Comparison of ENCODE assay signal across 15 cellular contexts in genomic region chrX:94400488-94400887, GRCh38.
DNase-seq lines count a peak whose midpoint lies in the region; ATAC-seq and TF ChIP-seq lines count a peak whose summit lies in the region.
"Had no signal": no experiment of that assay in that cellular context is flagged by ENCODE, and none has a peak within 500 bp of the region (broad histone marks: within the 10 kb centered on the region; RNA-seq: fewer than 3 reads in every experiment).

No MANE protein-coding gene starts in this region.

- H2AFZ ChIP-seq in neural progenitor cell (replicated peaks): no peak overlapping the region

- H3F3A ChIP-seq in neural progenitor cell (ENCODE audit: low read depth): no peaks in the 10 kb centered on the region

- intact Hi-C loops in posterior vena cava (cut with DNase I): no loop called here

- no peaks in the 10 kb centered on the region for H3K79me2 ChIP-seq in neural progenitor cell (ENCODE audit: low read depth)

- H3K4me2 ChIP-seq in neural progenitor cell: no peak overlapping the region

- no peaks in the 10 kb centered on the region for H3K36me3 Mint-ChIP-seq in neural progenitor cell

- H3K36me3 ChIP-seq in GM06990 (ENCODE audit: control insufficient read depth, insufficient read depth, low read length): no peaks in the 10 kb centered on the region
- H3K36me3 ChIP-seq in neural progenitor cell: no peaks in the 10 kb centered on the region
- H3K36me3 ChIP-seq: cardiac muscle cell had no signal

- H3K4me3 Mint-ChIP-seq in neural progenitor cell: no peak overlapping the region
- H3K4me3 Mint-ChIP-seq: stimulated activated naive CD8-positive, alpha-beta T cell treated with anti-CD3 and anti-CD28 coated beads, Interleukin-15, amount 100 ng/mL, for 72 hours; T-helper 1 cell treated with Interleukin-12 subunit alpha and Interleukin-12 subunit beta and Interleukin-4 antibody, amounts not matched to agents 30 μg/mL and 1 μg/mL, for 36 hours had no signal

- H3K9ac ChIP-seq in neural progenitor cell: no peak overlapping the region

- peaks cover 6% of the 10 kb centered on the region for H3K9me3 Mint-ChIP-seq in neural progenitor cell
- H3K9me3 Mint-ChIP-seq: T-helper 1 cell treated with Interleukin-12 subunit alpha and Interleukin-12 subunit beta and Interleukin-4 antibody, amounts not matched to agents 30 μg/mL and 1 μg/mL, for 36 hours had no signal

- H4K20me1 ChIP-seq in neural progenitor cell (ENCODE audit: low read depth): no peaks in the 10 kb centered on the region

- TF ChIP-seq CTCF in GM06990 (IDR thresholded peaks at IDR 0.05; ENCODE audit: insufficient read depth, low read length, poor library complexity, severe bottlenecking) (no peak), GM20000 (IDR thresholded peaks at IDR 0.05; ENCODE audit: extremely low read depth, missing control alignments) (no peak), neural progenitor cell (IDR thresholded peaks at IDR 0.05) (no peak)

- H3K27ac Mint-ChIP-seq in neural progenitor cell: no peak overlapping the region
- H3K27ac Mint-ChIP-seq: T-helper 1 cell treated with Interleukin-12 subunit alpha and Interleukin-12 subunit beta and Interleukin-4 antibody, amounts not matched to agents 30 μg/mL and 1 μg/mL, for 36 hours had no signal

- H3K27ac ChIP-seq in epithelial cell of prostate: peak overlapping the region; percentile 80
- no peak overlapping the region for H3K27ac ChIP-seq in neural progenitor cell
- H3K27ac ChIP-seq: cardiac muscle cell, HL-60 had no signal

- no peaks in the 10 kb centered on the region for H3K9me3 ChIP-seq in neural progenitor cell (ENCODE audit: low read depth)
- H3K9me3 ChIP-seq: mucosa of descending colon had no signal

- H3K4me1 Mint-ChIP-seq in neural progenitor cell: no peaks in the 10 kb centered on the region
- H3K4me1 Mint-ChIP-seq: stimulated activated naive CD8-positive, alpha-beta T cell treated with anti-CD3 and anti-CD28 coated beads, Interleukin-15, amount 100 ng/mL, for 72 hours had no signal

- H3K4me1 ChIP-seq in neural progenitor cell: no peaks in the 10 kb centered on the region

- H3K4me3 ChIP-seq in GM06990 (replicated peaks; ENCODE audit: low read depth, low read length) (no peak overlapping the region), neural progenitor cell (no peak overlapping the region)
- H3K4me3 ChIP-seq: cardiac muscle cell, mucosa of descending colon had no signal

- ATAC-seq in HG03108 (IDR thresholded peaks at IDR 0.05; ENCODE audit: unreplicated experiment) (peak; percentile 64), GM19467 (IDR thresholded peaks at IDR 0.05; ENCODE audit: unreplicated experiment) (no peak)
- ATAC-seq: mucosa of descending colon; stimulated activated naive CD8-positive, alpha-beta T cell treated with anti-CD3 and anti-CD28 coated beads, Interleukin-15, amount 100 ng/mL, for 72 hours had no signal

- H3K27me3 ChIP-seq in GM06990 (replicated peaks; ENCODE audit: control insufficient read depth, insufficient read depth, low read length) (no peaks in the 10 kb centered on the region), neural progenitor cell (no peaks in the 10 kb centered on the region)
- H3K27me3 ChIP-seq: cardiac muscle cell had no signal

- peak; percentile 3 for DNase-seq in GM06990 (ENCODE audit: extremely low read depth, insufficient read length)
- DNase-seq in GM20000 (ENCODE audit: low spot score): peak; percentile 0
- DNase-seq in epithelial cell of prostate (ENCODE audit: low read depth, low spot score): peak; percentile 87
- no peak for DNase-seq in neural progenitor cell (ENCODE audit: low spot score)
- no peak for DNase-seq in GM03348 (ENCODE audit: low spot score)
- DNase-seq in posterior vena cava (ENCODE audit: low spot score): no peak
- DNase-seq: mucosa of descending colon; NCI-H748 treated with DMSO at 0.1 percent for 48 hours; stimulated activated CD4-positive, alpha-beta T cell treated with anti-CD3 and anti-CD28 coated beads, Interleukin-12 subunit alpha, Interleukin-12 subunit beta, amount 100 ng/mL, for 4 hours; stimulated activated naive CD8-positive, alpha-beta T cell treated with anti-CD3 and anti-CD28 coated beads, Interleukin-15, amount 100 ng/mL, for 72 hours had no signal

- H3K27me3 Mint-ChIP-seq in neural progenitor cell (ENCODE audit: insufficient read depth, low read depth): peaks cover 2% of the 10 kb centered on the region
- H3K27me3 Mint-ChIP-seq: stimulated activated naive CD8-positive, alpha-beta T cell treated with anti-CD3 and anti-CD28 coated beads, Interleukin-15, amount 100 ng/mL, for 72 hours had no signal

Comparison
In these comparisons a context has a peak if more than half of its experiments do, and no peak if none do; other contexts are left out.
1. DNase-seq: peak in GM06990 (single experiment), GM20000 (single experiment) and epithelial cell of prostate (single experiment); none in neural progenitor cell (single experiment), GM03348 (single experiment) and posterior vena cava (single experiment).